ENCODE assay signal across 27 cellular contexts in genomic region chr6:20315456-20315855, GRCh38.
"Had no signal": no experiment of that assay in that cellular context is flagged by ENCODE, and none has a peak within 500 bp of the region (broad histone marks: within the 10 kb centered on the region; RNA-seq: fewer than 3 reads in every experiment).

No MANE protein-coding gene starts in this region.

- H3K36me3 ChIP-seq: colonic mucosa, esophagus muscularis mucosa, esophagus squamous epithelium, gastrocnemius medialis, gastroesophageal sphincter, heart left ventricle, heart right ventricle had no signal

- FAIRE-seq: colon, endometrium, endothelial cell of umbilical vein, frontal cortex had no signal

- H3K4me3 ChIP-seq: colonic mucosa, coronary artery, dorsolateral prefrontal cortex, esophagus muscularis mucosa, esophagus squamous epithelium, gastrocnemius medialis, gastroesophageal sphincter, heart left ventricle, heart right ventricle had no signal

- H3K4me1 ChIP-seq: colonic mucosa, esophagus muscularis mucosa, esophagus squamous epithelium, foreskin keratinocyte, gastroesophageal sphincter, heart left ventricle had no signal

- H3K27me3 ChIP-seq: colonic mucosa, dorsolateral prefrontal cortex, esophagus squamous epithelium, gastrocnemius medialis, gastroesophageal sphincter, heart left ventricle, heart right ventricle had no signal

- H3K27ac ChIP-seq: colonic mucosa, coronary artery, dorsolateral prefrontal cortex, epithelial cell of prostate, esophagus muscularis mucosa, esophagus squamous epithelium, foreskin keratinocyte, gastrocnemius medialis, gastroesophageal sphincter, heart left ventricle, heart right ventricle had no signal

- DNase-seq: colonic mucosa; cortex of kidney; dermis blood vessel endothelial cell; dorsolateral prefrontal cortex; effector CD4-positive, alpha-beta T cell; effector CD8-positive, alpha-beta T cell; effector memory CD4-positive, alpha-beta T cell; effector memory CD8-positive, alpha-beta T cell; endodermal cell; erythroblast; esophagus squamous epithelium; foreskin fibroblast; foreskin melanocyte; gastrocnemius medialis; glutamatergic neuron; head of caudate nucleus; heart left ventricle; heart right ventricle had no signal

- H3K9me3 ChIP-seq: colonic mucosa, esophagus squamous epithelium, gastrocnemius medialis, gastroesophageal sphincter, heart left ventricle had no signal
